In the genomic region with DNA sequence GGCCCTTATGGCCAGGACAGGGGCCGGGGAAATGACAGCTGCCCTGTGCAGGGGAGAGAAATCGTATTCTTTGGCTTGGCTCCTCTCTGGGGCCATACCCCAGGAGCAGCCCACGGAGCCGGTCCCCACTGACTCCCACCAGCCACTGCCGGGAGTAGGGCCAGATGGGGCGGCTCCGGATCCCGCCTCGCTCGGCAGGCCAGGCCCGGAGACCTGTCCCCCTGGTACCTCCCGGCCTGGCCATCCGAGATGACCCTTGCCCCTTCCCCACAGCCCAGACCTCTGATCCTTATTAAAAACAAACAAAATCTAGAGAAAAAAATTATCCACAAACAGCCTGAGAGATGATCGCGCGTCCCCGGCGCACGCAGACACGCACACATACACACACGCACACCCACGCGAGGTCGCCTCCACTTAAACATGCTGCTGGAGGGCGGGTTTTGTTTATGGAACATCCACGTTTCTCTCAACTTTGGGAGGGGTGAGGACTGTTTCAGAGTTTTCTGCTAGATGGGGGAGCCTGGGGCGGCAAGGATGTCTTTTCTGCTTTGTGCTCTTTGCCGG, we compare ENCODE assay signal across 8 cellular contexts. TPM values are rescaled to one million over a fixed set of nuclear protein-coding genes. Genes with fewer than 3 reads are reported as not detected.
DNase-seq lines count a peak whose midpoint lies in the region; ATAC-seq, FAIRE-seq and TF ChIP-seq lines count a peak whose summit lies in the region.

No MANE protein-coding gene starts in this region.

- ATAC-seq in Panc1 (no peak; the same call in 1 of the 2 replicates), HG02852 (IDR thresholded peaks at IDR 0.05; ENCODE audit: unreplicated experiment) (no peak)
- ATAC-seq in naive thymus-derived CD4-positive, alpha-beta T cell, result no peak

- H2AFZ ChIP-seq in GM23248, result peak overlapping the region; percentile 80

- H3K36me3 Mint-ChIP-seq in naive thymus-derived CD4-positive, alpha-beta T cell, result no peaks in the 10 kb centered on the region

- no peak for TF ChIP-seq CTCF in Panc1 (IDR thresholded peaks at IDR 0.05)
- no peak for TF ChIP-seq CTCF in epithelial cell of esophagus (IDR thresholded peaks at IDR 0.05; ENCODE audit: insufficient read depth, low read depth, low read length, missing control alignments)

- H3K4me1 ChIP-seq in GM23248 (ENCODE audit: insufficient read depth), result peaks cover 15% of the 10 kb centered on the region
- H3K4me1 ChIP-seq in Panc1 (ENCODE audit: control insufficient read depth, insufficient read depth, low read length), result peaks cover 22% of the 10 kb centered on the region
- peaks cover 5 to 7% of the 10 kb centered on the region in 2 donors for H3K4me1 ChIP-seq in naive thymus-derived CD4-positive, alpha-beta T cell (ENCODE audit: control insufficient read depth in 2 of 2, insufficient read depth in 2 of 2, low read length in 2 of 2)

- H3K27me3 ChIP-seq in GM23248 (replicated peaks; ENCODE audit: insufficient read depth) (no peaks in the 10 kb centered on the region), Panc1 (ENCODE audit: control insufficient read depth, insufficient read depth, low read length) (no peaks in the 10 kb centered on the region)
- peaks cover 0 to 6% of the 10 kb centered on the region in 2 donors for H3K27me3 ChIP-seq in naive thymus-derived CD4-positive, alpha-beta T cell (ENCODE audit: control insufficient read depth in 2 of 2, insufficient read depth in 2 of 2, low read length in 2 of 2)

- CTCF ChIA-PET in Panc1 (lab: Charles Lee), result no interaction called here
- CTCF ChIA-PET in naive thymus-derived CD4-positive, alpha-beta T cell (lab: Charles Lee), result no interaction called here

- no peak for FAIRE-seq in RCC 7860 (lab: Jason Lieb, UNC)

- POLR2A ChIA-PET in Panc1 (lab: Charles Lee), result no interaction called here
- POLR2A ChIA-PET in naive thymus-derived CD4-positive, alpha-beta T cell (lab: Charles Lee), result no interaction called here

- H3K4me3 ChIP-seq in GM23248 (peak overlapping the region; percentile 81), Panc1 (ENCODE audit: low read depth in 2 of 2, low read length in 2 of 2) (peak overlapping the region; percentile 40 to 53), epithelial cell of esophagus (ENCODE audit: low read length) (no peak overlapping the region)
- no peak overlapping the region for H3K4me3 ChIP-seq in naive thymus-derived CD4-positive, alpha-beta T cell (ENCODE audit: low read length)

- DNase-seq in GM23248, result peak; percentile 71
- DNase-seq in Panc1 (ENCODE audit: low read depth, low spot score), result no peak
- DNase-seq in epithelial cell of esophagus (ENCODE audit: low read depth), result peak; percentile 19
- no peak for DNase-seq in naive thymus-derived CD4-positive, alpha-beta T cell
- DNase-seq in NCI-H1930 (lab: John Stamatoyannopoulos, UW), result no peak
- DNase-seq in cerebellar nuclear complex (lab: John Stamatoyannopoulos, UW), result no peak
- DNase-seq in RCC 7860 (ENCODE audit: low spot score), result no peak

- no peaks in the 10 kb centered on the region for H3K79me2 ChIP-seq in GM23248 (ENCODE audit: insufficient read depth)

- peaks cover 22 to 47% (median 30%) of the 10 kb centered on the region in 5 donors for H3K27me3 Mint-ChIP-seq in naive thymus-derived CD4-positive, alpha-beta T cell

- no TSS peak for BruUV-seq in Panc1 (replicated peaks; lab: Mats Ljungman, UMichigan)

- H3K4me3 Mint-ChIP-seq in naive thymus-derived CD4-positive, alpha-beta T cell, result peak overlapping the region; percentile 35 to 83 (median 74)

- 18 to 22% methylated on average over 27 to 28 of the region's 28 CpGs for WGBS in GM23248 (ENCODE audit: low coverage in 1 of 2, low lambda C conversion rate in 2 of 2, missing lambda C conversion rate in 2 of 2), 2 experiments

- peak overlapping the region in 2 of 9 donors; percentile 31 to 52 for H3K27ac Mint-ChIP-seq in naive thymus-derived CD4-positive, alpha-beta T cell

- in situ Hi-C loops in GM23248 (cut with MboI) (no loop called here), Panc1 (cut with HindIII; ENCODE audit: low pct_unique_long_range_greater_than_20kb, low sequenced_read_pairs) (no loop called here)

- peaks cover 0 to 7% (median 4%) of the 10 kb centered on the region in 7 donors for H3K4me1 Mint-ChIP-seq in naive thymus-derived CD4-positive, alpha-beta T cell

- no peaks in the 10 kb centered on the region for H3K9me2 ChIP-seq in GM23248 (ENCODE audit: insufficient read depth)

- H3K4me2 ChIP-seq in GM23248 (ENCODE audit: unreplicated experiment), result peak overlapping the region; percentile 83

- H3K36me3 ChIP-seq in GM23248 (ENCODE audit: low read depth), result no peaks in the 10 kb centered on the region
- H3K36me3 ChIP-seq in Panc1 (ENCODE audit: control insufficient read depth, insufficient read depth, low read length), result no peaks in the 10 kb centered on the region
- H3K36me3 ChIP-seq in naive thymus-derived CD4-positive, alpha-beta T cell (ENCODE audit: control insufficient read depth in 2 of 3, insufficient read depth in 3 of 3, low read length in 3 of 3), result no peaks in the 10 kb centered on the region

- intact Hi-C loops in Panc1 (cut with micrococcal nuclease; ENCODE audit: unreplicated experiment), result no loop called here
- intact Hi-C loops in naive thymus-derived CD4-positive, alpha-beta T cell (cut with micrococcal nuclease), result loop anchor here in 1 of 2 donors (10.0 kb wide), 1 partner anchor 336 kb away; a partner anchor contains a TSS

- H3K27ac ChIP-seq in GM23248, result peak overlapping the region; percentile 90
- H3K27ac ChIP-seq in Panc1 (ENCODE audit: low read length), result peak overlapping the region; percentile 93
- no peak overlapping the region for H3K27ac ChIP-seq in naive thymus-derived CD4-positive, alpha-beta T cell (ENCODE audit: low read depth, low read length)

- H3F3A ChIP-seq in GM23248 (ENCODE audit: insufficient read depth), result no peaks in the 10 kb centered on the region

- no peaks in the 10 kb centered on the region for H3K9me3 Mint-ChIP-seq in naive thymus-derived CD4-positive, alpha-beta T cell

- H4K20me1 ChIP-seq in GM23248 (ENCODE audit: insufficient read depth), result no peaks in the 10 kb centered on the region

- peak overlapping the region; percentile 92 for H3K9ac ChIP-seq in GM23248

- no peaks in the 10 kb centered on the region for H3K9me3 ChIP-seq in GM23248 (ENCODE audit: low read depth)
- no peaks in the 10 kb centered on the region for H3K9me3 ChIP-seq in Panc1 (ENCODE audit: control insufficient read depth, insufficient read depth, low read depth, low read length)
- H3K9me3 ChIP-seq in naive thymus-derived CD4-positive, alpha-beta T cell (ENCODE audit: control insufficient read depth in 2 of 3, low read length in 3 of 3), result no peaks in the 10 kb centered on the region

RNA-seq across cellular contexts. Expression of a gene that starts 59.1 kb away (rescaled TPM):
- not detected in 2 replicates for total RNA-seq in GM23248 (2014; rRNA removed; shearing (Covaris generic))
- not detected in 2 replicates for polyA plus RNA-seq in GM23248 (2016; fragmentation: Nextera tagmentation; extraction: Ambion mirVana)
- not detected for total RNA-seq in Panc1 (2021; ENCODE audit: unreplicated experiment)
- not detected for polyA plus RNA-seq in Panc1 (2012; ENCODE audit: insufficient read length)
- under 1 TPM in 1 of 5 experiments, not detected in 4; 0.72 TPM for total RNA-seq in naive thymus-derived CD4-positive, alpha-beta T cell
- not detected for polyA plus RNA-seq in naive thymus-derived CD4-positive, alpha-beta T cell

Comparison
In these comparisons a context has a peak if more than half of its experiments do, and no peak if none do; other contexts are left out.
1. DNase-seq: peak in GM23248 (single experiment) and epithelial cell of esophagus (single experiment); none in Panc1 (single experiment), naive thymus-derived CD4-positive, alpha-beta T cell (0 of 9), NCI-H1930 (0 of 2), cerebellar nuclear complex (0 of 2) and RCC 7860 (single experiment).
2. H3K4me3 ChIP-seq: peak in GM23248 (single experiment) and Panc1 (2 of 2); none in epithelial cell of esophagus (single experiment) and naive thymus-derived CD4-positive, alpha-beta T cell (single experiment).